9 cellular contexts compared by ENCODE assay signal in genomic region chr3:48661501-48662139, GRCh38. TPM values are rescaled to one million over a fixed set of nuclear protein-coding genes. Genes with fewer than 3 reads are reported as not detected.
DNase-seq lines count a peak whose midpoint lies in the region; ATAC-seq and TF ChIP-seq lines count a peak whose summit lies in the region.
"Had no signal": no experiment of that assay in that cellular context is flagged by ENCODE, and none has a peak within 500 bp of the region (broad histone marks: within the 10 kb centered on the region; RNA-seq: fewer than 3 reads in every experiment).

No MANE protein-coding gene starts in this region.

- peaks cover 0 to 17% (median 12%) of the 10 kb centered on the region in 11 experiments; a peak in 10 of 22 replicates for H3K36me3 ChIP-seq in BLaER1 treated with 17β-estradiol and CSF1 and Interleukin-3, amounts not matched to agents 10 nM and 100 nM
- H3K36me3 ChIP-seq in mucosa of rectum (ENCODE audit: control insufficient read depth in 2 of 2, insufficient read depth in 2 of 2, low read length in 2 of 2): no peaks in the 10 kb centered on the region

- H3K27ac ChIP-seq in BLaER1 treated with 17β-estradiol and CSF1 and Interleukin-3, amounts not matched to agents 10 nM and 100 nM: no peak overlapping the region
- H3K27ac ChIP-seq in mucosa of rectum (ENCODE audit: low read depth in 2 of 2, low read length in 2 of 2): no peak overlapping the region

- peaks cover 0 to 22% (median 8%) of the 10 kb centered on the region in 11 experiments; a peak in 12 of 22 replicates for H4K20me1 ChIP-seq in BLaER1 treated with 17β-estradiol and CSF1 and Interleukin-3, amounts not matched to agents 10 nM and 100 nM

- peaks cover 16 to 24% (median 21%) of the 10 kb centered on the region in 11 experiments for H3K9me3 ChIP-seq in BLaER1 treated with 17β-estradiol and CSF1 and Interleukin-3, amounts not matched to agents 10 nM and 100 nM (replicated peaks in 1 of 11)
- no peaks in the 10 kb centered on the region for H3K9me3 ChIP-seq in mucosa of rectum (ENCODE audit: control insufficient read depth in 2 of 2, low read length in 2 of 2)

- TF ChIP-seq CTCF in epithelial cell of esophagus (IDR thresholded peaks at IDR 0.05; ENCODE audit: insufficient read depth, low read depth, low read length, missing control alignments): no peak

- peaks cover 5 to 24% (median 21%) of the 10 kb centered on the region in 10 experiments; a peak in 19 of 20 replicates for H3K4me1 ChIP-seq in BLaER1 treated with 17β-estradiol and CSF1 and Interleukin-3, amounts not matched to agents 10 nM and 100 nM
- H3K4me1 ChIP-seq in mucosa of rectum (ENCODE audit: control insufficient read depth in 2 of 2, insufficient read depth in 2 of 2, low read length in 2 of 2): peaks cover 20 to 25% of the 10 kb centered on the region in 2 donors

- peak; percentile 29 for DNase-seq in LHCN-M2 (ENCODE audit: low read depth)
- peak; percentile 96 for DNase-seq in activated CD8-positive, alpha-beta memory T cell treated with anti-CD3 and anti-CD28 coated beads, Interleukin-2, amount 50 U/mL, for 48 hours
- peak; percentile 61 for DNase-seq in epithelial cell of esophagus (ENCODE audit: low read depth)
- peak; percentile 46 to 51 for DNase-seq in stimulated activated CD8-positive, alpha-beta memory T cell treated with anti-CD3 and anti-CD28 coated beads, Interleukin-7, amount 100 ng/mL, for 48 hours (ENCODE audit: extremely low read depth in 1 of 2, low read depth in 1 of 2)

- peaks cover 0 to 11% (median 4%) of the 10 kb centered on the region in 11 experiments; a peak in 6 of 22 replicates for H3K27me3 ChIP-seq in BLaER1 treated with 17β-estradiol and CSF1 and Interleukin-3, amounts not matched to agents 10 nM and 100 nM
- H3K27me3 ChIP-seq in mucosa of rectum (ENCODE audit: control insufficient read depth in 2 of 2, insufficient read depth in 2 of 2, low read length in 2 of 2): peaks cover 2 to 15% of the 10 kb centered on the region in 2 donors

- H3K9ac ChIP-seq in BLaER1 treated with 17β-estradiol and CSF1 and Interleukin-3, amounts not matched to agents 10 nM and 100 nM: peak overlapping the region in 4 of 11 experiments; percentile 1 to 60 (median 40); a peak in 3 of 22 replicates
- no peak overlapping the region for H3K9ac ChIP-seq in mucosa of rectum (ENCODE audit: low read depth in 1 of 2, low read length in 2 of 2)

- peak overlapping the region; percentile 39 to 72 (median 57); a peak in 19 of 20 replicates for H3K4me3 ChIP-seq in BLaER1 treated with 17β-estradiol and CSF1 and Interleukin-3, amounts not matched to agents 10 nM and 100 nM
- peak overlapping the region; percentile 33 for H3K4me3 ChIP-seq in epithelial cell of esophagus (ENCODE audit: low read length)
- H3K4me3 ChIP-seq in mucosa of rectum (ENCODE audit: low read length in 2 of 2): peak overlapping the region; percentile 24 to 37

- ATAC-seq in HG02798 (IDR thresholded peaks at IDR 0.05; ENCODE audit: poor library complexity, unreplicated experiment): no peak
- ATAC-seq in HG02678 (IDR thresholded peaks at IDR 0.05; ENCODE audit: unreplicated experiment): no peak

- H3K4me2 ChIP-seq in BLaER1 treated with 17β-estradiol and CSF1 and Interleukin-3, amounts not matched to agents 10 nM and 100 nM: peak overlapping the region; percentile 65 to 98 (median 86)

RNA-seq across cellular contexts. Expression of gene CELSR3, which starts 1.1 kb away (rescaled TPM):
- total RNA-seq in LHCN-M2 (2014; rRNA removed): 4.3 and 4.5 TPM in 2 replicates
- 2.6 TPM for polyA plus RNA-seq in LHCN-M2 (2012)

RNA-seq across cellular contexts. Expression of gene NCKIPSD, which starts 24.1 kb away (rescaled TPM):
- 29.8 and 37.9 TPM in 2 replicates for total RNA-seq in LHCN-M2 (2014; rRNA removed)
- polyA plus RNA-seq in LHCN-M2 (2012): 20.4 TPM

RNA-seq across cellular contexts. Expression of gene SLC26A6, which starts 26.4 kb away (rescaled TPM):
- total RNA-seq in LHCN-M2 (2014; rRNA removed): 19.6 and 32.5 TPM in 2 replicates
- 6.9 TPM for polyA plus RNA-seq in LHCN-M2 (2012)

RNA-seq across cellular contexts. Expression of gene TMEM89, which starts 40.1 kb away (rescaled TPM):
- not detected in 2 replicates for total RNA-seq in LHCN-M2 (2014; rRNA removed)
- polyA plus RNA-seq in LHCN-M2 (2012): not detected
- total RNA-seq: temporal lobe had no signal

RNA-seq across cellular contexts. Expression of gene UQCRC1, which starts 52.2 kb away (rescaled TPM):
- total RNA-seq in LHCN-M2 (2014; rRNA removed): 368 and 384 TPM in 2 replicates
- polyA plus RNA-seq in LHCN-M2 (2012): 379 TPM

Comparison
In these comparisons a context has a peak if more than half of its experiments do, and no peak if none do; other contexts are left out.
1. DNase-seq: peak in every context shown above with its lines; median percentile 96 in activated CD8-positive, alpha-beta memory T cell treated with anti-CD3 and anti-CD28 coated beads, Interleukin-2, amount 50 U/mL, for 48 hours; 61 in epithelial cell of esophagus; 48 in stimulated activated CD8-positive, alpha-beta memory T cell treated with anti-CD3 and anti-CD28 coated beads, Interleukin-7, amount 100 ng/mL, for 48 hours; 29 in LHCN-M2.